In the genomic region with DNA sequence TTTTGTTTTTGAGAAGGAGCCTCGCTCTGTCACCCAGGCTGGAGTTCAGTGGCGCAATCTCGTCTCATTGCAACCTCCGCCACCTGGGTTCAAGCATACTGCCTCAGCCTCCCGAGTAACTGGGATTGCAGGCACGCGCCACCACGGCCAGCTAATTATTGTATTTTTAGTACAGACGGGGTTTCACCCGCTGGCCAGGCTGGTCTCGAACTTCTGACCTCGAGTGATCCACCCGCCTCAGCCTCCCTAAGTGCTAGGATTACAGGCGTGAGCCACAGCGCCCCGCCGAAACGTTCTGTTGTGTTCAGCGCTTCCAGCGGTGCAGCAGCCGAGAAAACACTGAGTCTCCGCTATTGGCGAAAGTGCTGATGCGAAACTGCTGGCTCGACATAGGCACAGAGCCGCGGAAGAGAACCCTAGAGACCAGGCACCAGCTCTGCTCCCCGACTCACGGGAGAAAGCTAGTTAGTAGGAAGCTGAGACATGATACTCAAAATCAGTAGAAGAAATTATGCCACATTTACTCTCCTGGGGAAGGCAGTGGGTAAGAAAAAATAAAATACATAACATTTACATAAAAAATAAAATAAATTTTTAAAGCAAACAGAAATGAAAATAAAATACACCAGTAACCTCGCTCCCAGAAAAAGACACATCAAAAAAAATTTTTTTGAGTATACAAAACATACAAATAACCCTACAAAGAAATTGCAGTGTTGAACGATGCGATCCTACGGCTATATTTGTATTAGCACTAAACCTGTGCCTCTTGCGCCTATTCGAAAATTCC, we compare ENCODE assay signal across 1 cellular context.
TF ChIP-seq lines count a peak whose summit lies in the region.

No MANE protein-coding gene starts in this region.

TF ChIP-seq in HCT116, 20 proteins besides CTCF, POLR2A, EP300 and RAD21 (continued from another document):
- TF ChIP-seq, protein P1, sequence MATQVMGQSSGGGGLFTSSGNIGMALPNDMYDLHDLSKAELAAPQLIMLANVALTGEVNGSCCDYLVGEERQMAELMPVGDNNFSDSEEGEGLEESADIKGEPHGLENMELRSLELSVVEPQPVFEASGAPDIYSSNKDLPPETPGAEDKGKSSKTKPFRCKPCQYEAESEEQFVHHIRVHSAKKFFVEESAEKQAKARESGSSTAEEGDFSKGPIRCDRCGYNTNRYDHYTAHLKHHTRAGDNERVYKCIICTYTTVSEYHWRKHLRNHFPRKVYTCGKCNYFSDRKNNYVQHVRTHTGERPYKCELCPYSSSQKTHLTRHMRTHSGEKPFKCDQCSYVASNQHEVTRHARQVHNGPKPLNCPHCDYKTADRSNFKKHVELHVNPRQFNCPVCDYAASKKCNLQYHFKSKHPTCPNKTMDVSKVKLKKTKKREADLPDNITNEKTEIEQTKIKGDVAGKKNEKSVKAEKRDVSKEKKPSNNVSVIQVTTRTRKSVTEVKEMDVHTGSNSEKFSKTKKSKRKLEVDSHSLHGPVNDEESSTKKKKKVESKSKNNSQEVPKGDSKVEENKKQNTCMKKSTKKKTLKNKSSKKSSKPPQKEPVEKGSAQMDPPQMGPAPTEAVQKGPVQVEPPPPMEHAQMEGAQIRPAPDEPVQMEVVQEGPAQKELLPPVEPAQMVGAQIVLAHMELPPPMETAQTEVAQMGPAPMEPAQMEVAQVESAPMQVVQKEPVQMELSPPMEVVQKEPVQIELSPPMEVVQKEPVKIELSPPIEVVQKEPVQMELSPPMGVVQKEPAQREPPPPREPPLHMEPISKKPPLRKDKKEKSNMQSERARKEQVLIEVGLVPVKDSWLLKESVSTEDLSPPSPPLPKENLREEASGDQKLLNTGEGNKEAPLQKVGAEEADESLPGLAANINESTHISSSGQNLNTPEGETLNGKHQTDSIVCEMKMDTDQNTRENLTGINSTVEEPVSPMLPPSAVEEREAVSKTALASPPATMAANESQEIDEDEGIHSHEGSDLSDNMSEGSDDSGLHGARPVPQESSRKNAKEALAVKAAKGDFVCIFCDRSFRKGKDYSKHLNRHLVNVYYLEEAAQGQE (IDR thresholded peaks at IDR 0.05; ENCODE audit: low read depth) = no peak
- TF ChIP-seq SP1 (IDR thresholded peaks at IDR 0.05; ENCODE audit: low read depth) = no peak
- TF ChIP-seq ELF1 (IDR thresholded peaks at IDR 0.05; ENCODE audit: borderline replicate concordance, low read depth) = no peak
